Comparison of ENCODE assay signal across 12 cellular contexts in the genomic region with DNA sequence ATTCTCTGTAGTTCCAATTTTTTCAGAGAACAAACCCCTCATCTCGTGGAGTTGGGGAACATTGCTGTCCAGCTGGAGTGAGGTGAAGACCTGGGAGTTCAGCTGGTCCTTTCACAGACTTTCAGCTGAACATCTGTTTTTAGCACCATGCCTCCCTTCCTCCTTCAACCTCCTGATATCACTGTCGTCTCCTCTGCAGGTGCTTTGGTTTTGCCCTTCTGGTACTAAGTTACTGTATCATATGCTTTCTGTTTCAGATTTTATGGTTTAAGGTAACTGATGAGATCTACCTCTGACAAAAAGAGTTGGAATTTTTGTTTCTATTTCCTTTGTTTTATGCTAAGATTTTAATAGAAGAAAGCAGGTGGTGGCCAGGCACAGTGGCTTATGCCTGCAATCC.
DNase-seq lines count a peak whose midpoint lies in the region; ATAC-seq, FAIRE-seq and TF ChIP-seq lines count a peak whose summit lies in the region.
"Had no signal": no experiment of that assay in that cellular context is flagged by ENCODE, and none has a peak within 500 bp of the region (broad histone marks: within the 10 kb centered on the region; RNA-seq: fewer than 3 reads in every experiment).

No MANE protein-coding gene starts in this region.

- intact Hi-C loops in activated T-helper 2 cell treated with anti-CD3 and anti-CD28 coated beads, Interferon-gamma antibody, Interleukin-2, Interleukin-4, amounts not matched to agents 10 μg/mL and 5 μg/mL and 100 μg/mL, durations not matched to agents 14 hours and 24 hours and 36 hours (cut with micrococcal nuclease) = no loop called here
- intact Hi-C loops in left colon (cut with DNase I, micrococcal nuclease) (no loop called here), right cardiac atrium (cut with DNase I) (no loop called here)

- peaks cover 12% of the 10 kb centered on the region for H3K4me1 Mint-ChIP-seq in activated T-helper 2 cell treated with anti-CD3 and anti-CD28 coated beads, Interferon-gamma antibody, Interleukin-2, Interleukin-4, amounts not matched to agents 10 μg/mL and 5 μg/mL and 100 μg/mL, durations not matched to agents 14 hours and 24 hours and 36 hours (ENCODE audit: low read depth)
- no peaks in the 10 kb centered on the region for H3K4me1 Mint-ChIP-seq in WTC11

- FAIRE-seq in GM19239 (lab: Jason Lieb, UNC) = peak; percentile 82

- H3K27ac ChIP-seq in right cardiac atrium (ENCODE audit: low read length) = no peak overlapping the region
- H3K27ac ChIP-seq: C4-2B had no signal

- DNase-seq in GM10248 (ENCODE audit: extremely low spot score) (peak; percentile 29), GM19239 (ENCODE audit: insufficient read length, low spot score) (no peak), WTC11 (ENCODE audit: low spot score) (no peak), NCI-H748 (lab: John Stamatoyannopoulos, UW; ENCODE audit: unreplicated experiment) (no peak), left colon (no peak), right cardiac atrium (no peak)
- DNase-seq in activated T-helper 2 cell treated with anti-CD3 and anti-CD28 coated beads, Interferon-gamma antibody, Interleukin-2, Interleukin-4, amounts not matched to agents 10 μg/mL and 5 μg/mL and 100 μg/mL, durations not matched to agents 14 hours and 24 hours and 36 hours (ENCODE audit: low spot score) = no peak
- DNase-seq: cortex of kidney, islet precursor cell had no signal

- H3K4me1 ChIP-seq in right cardiac atrium (ENCODE audit: control insufficient read depth, insufficient read depth, low read length) = no peaks in the 10 kb centered on the region

- POLR2A ChIA-PET in GM10248 (lab: Yijun Ruan, JAX) = interaction anchor here (0.5 kb wide), 1 partner anchor 409 kb away, joined by 6 read pairs; no protein-coding TSS in a partner anchor
- POLR2A ChIA-PET in WTC11 (lab: Charles Lee) = no interaction called here

- H3K27me3 ChIP-seq in right cardiac atrium (ENCODE audit: control insufficient read depth, insufficient read depth) = no peaks in the 10 kb centered on the region

- CTCF ChIA-PET in GM10248 (lab: Yijun Ruan, JAX) = no interaction called here
- CTCF ChIA-PET in WTC11 (lab: Charles Lee) = no interaction called here

- peak overlapping the region; percentile 53 for H3K27ac Mint-ChIP-seq in activated T-helper 2 cell treated with anti-CD3 and anti-CD28 coated beads, Interferon-gamma antibody, Interleukin-2, Interleukin-4, amounts not matched to agents 10 μg/mL and 5 μg/mL and 100 μg/mL, durations not matched to agents 14 hours and 24 hours and 36 hours
- no peak overlapping the region for H3K27ac Mint-ChIP-seq in WTC11

- H3K36me3 Mint-ChIP-seq in activated T-helper 2 cell treated with anti-CD3 and anti-CD28 coated beads, Interferon-gamma antibody, Interleukin-2, Interleukin-4, amounts not matched to agents 10 μg/mL and 5 μg/mL and 100 μg/mL, durations not matched to agents 14 hours and 24 hours and 36 hours (ENCODE audit: low read depth) = peaks cover 53% of the 10 kb centered on the region
- peaks cover 43% of the 10 kb centered on the region for H3K36me3 Mint-ChIP-seq in WTC11

- H3K4me3 ChIP-seq in right cardiac atrium (ENCODE audit: low read length) = no peak overlapping the region
- H3K4me3 ChIP-seq: smooth muscle cell had no signal

- WGBS in right cardiac atrium = 69% methylated on average over 2 of the region's 2 CpGs

- peak overlapping the region; percentile 67 for H3K4me3 Mint-ChIP-seq in activated T-helper 2 cell treated with anti-CD3 and anti-CD28 coated beads, Interferon-gamma antibody, Interleukin-2, Interleukin-4, amounts not matched to agents 10 μg/mL and 5 μg/mL and 100 μg/mL, durations not matched to agents 14 hours and 24 hours and 36 hours (ENCODE audit: low read depth)
- no peak overlapping the region for H3K4me3 Mint-ChIP-seq in WTC11

- H3K9me3 Mint-ChIP-seq in activated T-helper 2 cell treated with anti-CD3 and anti-CD28 coated beads, Interferon-gamma antibody, Interleukin-2, Interleukin-4, amounts not matched to agents 10 μg/mL and 5 μg/mL and 100 μg/mL, durations not matched to agents 14 hours and 24 hours and 36 hours = peaks cover 30% of the 10 kb centered on the region
- H3K9me3 Mint-ChIP-seq in WTC11 = peaks cover 51% of the 10 kb centered on the region

- no peaks in the 10 kb centered on the region for H3K27me3 Mint-ChIP-seq in activated T-helper 2 cell treated with anti-CD3 and anti-CD28 coated beads, Interferon-gamma antibody, Interleukin-2, Interleukin-4, amounts not matched to agents 10 μg/mL and 5 μg/mL and 100 μg/mL, durations not matched to agents 14 hours and 24 hours and 36 hours (ENCODE audit: low read depth)
- H3K27me3 Mint-ChIP-seq in WTC11 (ENCODE audit: low read depth) = 0 out of 2 replicates have a peak, but pooled peaks cover 3% of the 10 kb centered on the region

- peak; percentile 81 for ATAC-seq in HG02938 (IDR thresholded peaks at IDR 0.05; ENCODE audit: unreplicated experiment)
- no peak for ATAC-seq in WTC11
- no peak for ATAC-seq in left colon
- ATAC-seq in right cardiac atrium = no peak

- H3K9me3 ChIP-seq in right cardiac atrium (ENCODE audit: control insufficient read depth, low read length) = peaks cover 2% of the 10 kb centered on the region

- TF ChIP-seq CTCF in GM10248 (IDR thresholded peaks at IDR 0.05; ENCODE audit: control extremely low read depth, extremely low read depth, low read depth, missing control alignments) = no peak
- no peak for TF ChIP-seq CTCF in WTC11 (IDR thresholded peaks at IDR 0.05)

TF ChIP-seq in WTC11, 78 proteins besides CTCF, POLR2A, EP300 and RAD21 (continues in another document):
- no peak for TF ChIP-seq ZBTB21 (CRISPR knock-in tag; IDR thresholded peaks at IDR 0.05; ENCODE audit: borderline replicate concordance)
- no peak for TF ChIP-seq ZNF219 (CRISPR knock-in tag; IDR thresholded peaks at IDR 0.05; ENCODE audit: borderline replicate concordance)
- TF ChIP-seq HMGA2 (CRISPR knock-in tag; IDR thresholded peaks at IDR 0.05) = no peak
- TF ChIP-seq, protein P1, sequence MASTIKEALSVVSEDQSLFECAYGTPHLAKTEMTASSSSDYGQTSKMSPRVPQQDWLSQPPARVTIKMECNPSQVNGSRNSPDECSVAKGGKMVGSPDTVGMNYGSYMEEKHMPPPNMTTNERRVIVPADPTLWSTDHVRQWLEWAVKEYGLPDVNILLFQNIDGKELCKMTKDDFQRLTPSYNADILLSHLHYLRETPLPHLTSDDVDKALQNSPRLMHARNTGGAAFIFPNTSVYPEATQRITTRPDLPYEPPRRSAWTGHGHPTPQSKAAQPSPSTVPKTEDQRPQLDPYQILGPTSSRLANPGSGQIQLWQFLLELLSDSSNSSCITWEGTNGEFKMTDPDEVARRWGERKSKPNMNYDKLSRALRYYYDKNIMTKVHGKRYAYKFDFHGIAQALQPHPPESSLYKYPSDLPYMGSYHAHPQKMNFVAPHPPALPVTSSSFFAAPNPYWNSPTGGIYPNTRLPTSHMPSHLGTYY (CRISPR knock-in tag; IDR thresholded peaks at IDR 0.05) = no peak
- no peak for TF ChIP-seq JUN (CRISPR knock-in tag; IDR thresholded peaks at IDR 0.05)
- TF ChIP-seq ELF4 (CRISPR knock-in tag; IDR thresholded peaks at IDR 0.05; ENCODE audit: low read depth) = no peak
- TF ChIP-seq ZNF317 (CRISPR knock-in tag; IDR thresholded peaks at IDR 0.05; ENCODE audit: borderline replicate concordance, low read depth) = no peak
- no peak for TF ChIP-seq ZNF121 (CRISPR knock-in tag; IDR thresholded peaks at IDR 0.05)
- TF ChIP-seq, protein P2, sequence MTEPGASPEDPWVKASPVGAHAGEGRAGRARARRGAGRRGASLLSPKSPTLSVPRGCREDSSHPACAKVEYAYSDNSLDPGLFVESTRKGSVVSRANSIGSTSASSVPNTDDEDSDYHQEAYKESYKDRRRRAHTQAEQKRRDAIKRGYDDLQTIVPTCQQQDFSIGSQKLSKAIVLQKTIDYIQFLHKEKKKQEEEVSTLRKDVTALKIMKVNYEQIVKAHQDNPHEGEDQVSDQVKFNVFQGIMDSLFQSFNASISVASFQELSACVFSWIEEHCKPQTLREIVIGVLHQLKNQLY (CRISPR knock-in tag; IDR thresholded peaks at IDR 0.05) = no peak
- TF ChIP-seq TCF7 (CRISPR knock-in tag; IDR thresholded peaks at IDR 0.05; ENCODE audit: low read depth) = no peak
- no peak for TF ChIP-seq NFYB (CRISPR knock-in tag; conservative IDR thresholded peaks at IDR 0.05; ENCODE audit: low read depth)
- TF ChIP-seq, protein P3, sequence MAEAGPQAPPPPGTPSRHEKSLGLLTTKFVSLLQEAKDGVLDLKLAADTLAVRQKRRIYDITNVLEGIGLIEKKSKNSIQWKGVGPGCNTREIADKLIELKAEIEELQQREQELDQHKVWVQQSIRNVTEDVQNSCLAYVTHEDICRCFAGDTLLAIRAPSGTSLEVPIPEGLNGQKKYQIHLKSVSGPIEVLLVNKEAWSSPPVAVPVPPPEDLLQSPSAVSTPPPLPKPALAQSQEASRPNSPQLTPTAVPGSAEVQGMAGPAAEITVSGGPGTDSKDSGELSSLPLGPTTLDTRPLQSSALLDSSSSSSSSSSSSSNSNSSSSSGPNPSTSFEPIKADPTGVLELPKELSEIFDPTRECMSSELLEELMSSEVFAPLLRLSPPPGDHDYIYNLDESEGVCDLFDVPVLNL (CRISPR knock-in tag; IDR thresholded peaks at IDR 0.05; ENCODE audit: borderline replicate concordance, low read depth) = no peak
- no peak for TF ChIP-seq OVOL2 (CRISPR knock-in tag; IDR thresholded peaks at IDR 0.05; ENCODE audit: borderline replicate concordance)
- TF ChIP-seq FOXP1 (CRISPR knock-in tag; IDR thresholded peaks at IDR 0.05; ENCODE audit: borderline replicate concordance) = no peak
- TF ChIP-seq, protein P4, sequence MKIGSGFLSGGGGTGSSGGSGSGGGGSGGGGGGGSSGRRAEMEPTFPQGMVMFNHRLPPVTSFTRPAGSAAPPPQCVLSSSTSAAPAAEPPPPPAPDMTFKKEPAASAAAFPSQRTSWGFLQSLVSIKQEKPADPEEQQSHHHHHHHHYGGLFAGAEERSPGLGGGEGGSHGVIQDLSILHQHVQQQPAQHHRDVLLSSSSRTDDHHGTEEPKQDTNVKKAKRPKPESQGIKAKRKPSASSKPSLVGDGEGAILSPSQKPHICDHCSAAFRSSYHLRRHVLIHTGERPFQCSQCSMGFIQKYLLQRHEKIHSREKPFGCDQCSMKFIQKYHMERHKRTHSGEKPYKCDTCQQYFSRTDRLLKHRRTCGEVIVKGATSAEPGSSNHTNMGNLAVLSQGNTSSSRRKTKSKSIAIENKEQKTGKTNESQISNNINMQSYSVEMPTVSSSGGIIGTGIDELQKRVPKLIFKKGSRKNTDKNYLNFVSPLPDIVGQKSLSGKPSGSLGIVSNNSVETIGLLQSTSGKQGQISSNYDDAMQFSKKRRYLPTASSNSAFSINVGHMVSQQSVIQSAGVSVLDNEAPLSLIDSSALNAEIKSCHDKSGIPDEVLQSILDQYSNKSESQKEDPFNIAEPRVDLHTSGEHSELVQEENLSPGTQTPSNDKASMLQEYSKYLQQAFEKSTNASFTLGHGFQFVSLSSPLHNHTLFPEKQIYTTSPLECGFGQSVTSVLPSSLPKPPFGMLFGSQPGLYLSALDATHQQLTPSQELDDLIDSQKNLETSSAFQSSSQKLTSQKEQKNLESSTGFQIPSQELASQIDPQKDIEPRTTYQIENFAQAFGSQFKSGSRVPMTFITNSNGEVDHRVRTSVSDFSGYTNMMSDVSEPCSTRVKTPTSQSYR (CRISPR knock-in tag; IDR thresholded peaks at IDR 0.05) = no peak
